1 cellular context compared by ENCODE assay signal in genomic region chr22:46019351-46019750, GRCh38.
TF ChIP-seq lines count a peak whose summit lies in the region.

No MANE protein-coding gene starts in this region.

TF ChIP-seq in K562, 482 proteins besides CTCF, POLR2A, EP300 and RAD21 (continued from another document):
- no peak for TF ChIP-seq HINFP (tag; conservative IDR thresholded peaks at IDR 0.05; ENCODE audit: low read depth)
